Comparison of ENCODE assay signal across 1 cellular context in genomic region chr19:1068111-1069001, GRCh38.
TF ChIP-seq lines count a peak whose summit lies in the region.

No MANE protein-coding gene starts in this region.

TF ChIP-seq in HepG2, 621 proteins besides CTCF, POLR2A, EP300 and RAD21 (continues in another document):
- TF ChIP-seq ELF1 (CRISPR knock-in tag; IDR thresholded peaks at IDR 0.05) (no peak), YY1 (IDR thresholded peaks at IDR 0.05; ENCODE audit: insufficient read depth, insufficient replicate concordance, low read depth, low read length) (peak; percentile 15), ZNF124 (CRISPR knock-in tag; IDR thresholded peaks at IDR 0.05) (no peak), PATZ1 (CRISPR knock-in tag; IDR thresholded peaks at IDR 0.05) (0 out of 2 replicates have a peak, but pooled peaks have one; percentile 22), ZSCAN30 (CRISPR knock-in tag; IDR thresholded peaks at IDR 0.05) (no peak), NFRKB (IDR thresholded peaks at IDR 0.05) (no peak), ZNF709 (CRISPR knock-in tag; IDR thresholded peaks at IDR 0.05) (no peak), MLLT10 (CRISPR knock-in tag; IDR thresholded peaks at IDR 0.05) (no peak), REL (CRISPR knock-in tag; conservative IDR thresholded peaks at IDR 0.05) (no peak), GATAD2A (CRISPR knock-in tag; IDR thresholded peaks at IDR 0.05) (no peak), ZNF101 (CRISPR knock-in tag; IDR thresholded peaks at IDR 0.05; ENCODE audit: borderline replicate concordance, low read depth) (no peak), ZNF292 (CRISPR knock-in tag; IDR thresholded peaks at IDR 0.05; ENCODE audit: borderline replicate concordance, low read depth) (no peak), MYC (CRISPR knock-in tag; IDR thresholded peaks at IDR 0.05; ENCODE audit: borderline replicate concordance) (no peak), PAF1 (CRISPR knock-in tag; IDR thresholded peaks at IDR 0.05) (no peak), ZNF414 (CRISPR knock-in tag; IDR thresholded peaks at IDR 0.05) (no peak), U2AF2 (IDR thresholded peaks at IDR 0.05; ENCODE audit: low read depth, low read length) (no peak), GLI4 (CRISPR knock-in tag; IDR thresholded peaks at IDR 0.05; ENCODE audit: borderline replicate concordance) (no peak), CEBPG (CRISPR knock-in tag; IDR thresholded peaks at IDR 0.05) (peak; percentile 10; the same call in 1 of the 2 replicates), ZNF687 (CRISPR knock-in tag; IDR thresholded peaks at IDR 0.05) (peak; percentile 25; the same call in 1 of the 2 replicates), ZNF407 (CRISPR knock-in tag; IDR thresholded peaks at IDR 0.05; ENCODE audit: not compliant biosample characterization) (no peak), ZNF740 (CRISPR knock-in tag; IDR thresholded peaks at IDR 0.05) (peak; percentile 50; the same call in 1 of the 2 replicates), ZNF672 (CRISPR knock-in tag; IDR thresholded peaks at IDR 0.05) (no peak), ZNF362 (CRISPR knock-in tag; IDR thresholded peaks at IDR 0.05; ENCODE audit: borderline replicate concordance) (no peak), HDAC1 (CRISPR knock-in tag; IDR thresholded peaks at IDR 0.05) (no peak), ZFP36 (IDR thresholded peaks at IDR 0.05; ENCODE audit: borderline replicate concordance, low read depth, low read length, partially characterized antibody) (no peak), GABPA (IDR thresholded peaks at IDR 0.05; ENCODE audit: low read depth, low read length) (no peak), GABPA (CRISPR knock-in tag; IDR thresholded peaks at IDR 0.05; ENCODE audit: low read depth) (no peak), ZNF318 (CRISPR knock-in tag; IDR thresholded peaks at IDR 0.05) (no peak)
